20 cellular contexts compared by ENCODE assay signal in the genomic region with DNA sequence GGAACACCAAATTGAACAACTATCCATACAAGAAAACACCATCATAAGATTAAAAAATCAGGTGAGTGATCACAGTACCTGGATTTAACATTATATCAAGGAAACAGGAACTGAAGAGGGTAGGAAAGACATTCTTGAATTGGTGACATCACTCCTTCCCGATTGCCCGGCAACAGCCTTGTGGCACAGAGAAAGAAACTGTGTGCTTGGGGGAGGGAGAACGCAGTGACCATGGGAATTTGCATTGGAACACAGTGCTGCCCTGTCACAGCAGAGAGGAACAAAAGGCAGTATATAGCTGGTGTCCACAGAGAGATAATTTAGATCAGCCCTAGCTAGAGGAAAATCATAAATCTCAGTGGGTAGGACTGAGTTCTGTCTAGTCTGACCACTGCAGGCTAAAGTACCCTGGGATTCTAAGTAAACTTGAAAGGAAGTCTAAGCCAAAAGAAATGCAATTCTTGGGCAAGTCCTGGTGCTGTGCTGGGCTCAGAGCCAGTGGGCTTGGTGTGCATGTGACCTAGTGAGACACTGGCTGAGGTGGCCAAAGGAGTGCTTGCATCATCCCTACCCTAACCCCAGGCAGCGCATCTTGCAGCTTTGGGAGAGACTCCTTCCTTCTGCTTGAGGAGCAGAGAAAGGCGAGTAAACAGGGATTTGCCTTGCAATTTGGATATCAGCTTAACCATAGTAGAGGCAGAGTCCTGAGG.
A peak's percentile ranks its signal among the peaks of the same experiment; 100 is the strongest.
DNase-seq lines count a peak whose midpoint lies in the region; ATAC-seq lines count a peak whose summit lies in the region.
"Had no signal": no experiment of that assay in that cellular context is flagged by ENCODE, and none has a peak within 500 bp of the region (broad histone marks: within the 10 kb centered on the region; RNA-seq: fewer than 3 reads in every experiment).

No MANE protein-coding gene starts in this region.

- ATAC-seq in HG02588 (IDR thresholded peaks at IDR 0.05; ENCODE audit: unreplicated experiment) (no peak), HG02623 (IDR thresholded peaks at IDR 0.05; ENCODE audit: unreplicated experiment) (no peak), GM18867 (IDR thresholded peaks at IDR 0.05; ENCODE audit: unreplicated experiment) (no peak)
- ATAC-seq: activated CD4-positive, CD25-positive, alpha-beta regulatory T cell treated with anti-CD3 and anti-CD28 coated beads, Interleukin-2, amount 50 U/mL, for 24 hours; activated CD8-positive, alpha-beta memory T cell treated with anti-CD3 and anti-CD28 coated beads, Interleukin-2, amount 10 ng/mL, durations not matched to agents 7 days and 5 days; effector memory CD8-positive, alpha-beta T cell; stimulated activated naive CD8-positive, alpha-beta T cell treated with anti-CD3 and anti-CD28 coated beads, Interleukin-15, Interleukin-2, amounts not matched to agents 100 U/mL and 50 U/mL, for 24 hours; T-cell had no signal

- DNase-seq in H4 (ENCODE audit: low spot score) (peak; percentile 87), T1000 (lab: John Stamatoyannopoulos, UW) (peak; percentile 59), fibroblast of gingiva (ENCODE audit: low read depth) (peak; percentile 9), renal cortical epithelial cell (ENCODE audit: low read depth) (peak; percentile 1), G401 (ENCODE audit: low spot score) (no peak)
- DNase-seq: activated CD8-positive, alpha-beta memory T cell treated with anti-CD3 and anti-CD28 coated beads, Interleukin-2, amount 10 ng/mL, durations not matched to agents 7 days and 5 days; activated gamma-delta T cell treated with Interleukin-2 at 50 U/mL for 16 hours; BE2C; effector memory CD8-positive, alpha-beta T cell; Karpas-422; NCI-H187; NCI-H510A; Peyer's patch; spleen; stimulated activated naive CD8-positive, alpha-beta T cell treated with anti-CD3 and anti-CD28 coated beads, Interleukin-15, Interleukin-2, amounts not matched to agents 100 U/mL and 50 U/mL, for 24 hours; T-cell had no signal

- in situ Hi-C loops in G401 (cut with HindIII; ENCODE audit: low sequenced_read_pairs): no loop called here
